2 cellular contexts compared by ENCODE assay signal in the genomic region with DNA sequence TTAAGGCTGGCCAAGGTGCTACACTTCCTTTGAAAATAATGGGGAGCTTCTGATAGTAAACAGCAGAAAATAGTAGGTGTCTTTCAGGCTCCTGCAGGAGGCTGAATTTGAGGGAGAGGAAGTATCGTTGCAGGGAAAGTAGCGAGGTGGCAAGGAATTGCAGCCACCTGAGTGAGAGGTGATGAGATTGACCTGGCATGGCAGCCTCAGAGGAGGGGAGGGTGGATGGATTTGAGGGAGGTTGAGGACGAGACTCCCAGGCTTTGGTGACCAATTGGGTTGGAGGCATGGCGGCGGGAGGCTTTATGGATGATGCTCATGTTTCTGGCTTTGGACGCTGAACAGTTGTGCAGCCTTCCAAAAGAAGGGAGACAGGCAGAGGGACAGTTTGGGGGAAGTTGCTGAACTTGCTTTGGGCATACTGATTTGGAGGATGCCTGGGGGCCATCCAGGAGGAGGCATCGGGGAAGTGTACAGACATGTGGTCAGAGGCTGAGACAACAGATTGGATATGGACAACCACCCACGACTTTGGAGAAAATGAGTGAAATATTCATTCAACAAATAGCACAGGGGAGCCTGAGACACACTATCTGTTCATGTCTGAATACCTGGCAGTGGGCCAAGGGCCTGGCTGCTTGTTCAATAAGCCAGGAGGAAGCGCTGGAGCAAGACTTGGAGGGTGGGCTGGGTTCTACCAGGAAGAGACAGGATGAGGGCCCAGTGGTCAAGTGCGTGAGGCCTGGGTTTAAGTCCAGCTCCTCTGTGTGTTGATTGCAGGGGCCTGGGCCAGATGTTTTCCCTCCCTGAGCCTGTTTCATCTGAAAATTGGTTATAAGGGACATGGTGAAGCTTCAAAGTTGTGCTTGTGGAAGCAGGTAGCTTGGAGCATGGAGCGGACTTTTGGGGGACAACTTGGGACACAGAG.
TF ChIP-seq lines count a peak whose summit lies in the region.

No MANE protein-coding gene starts in this region.

TF ChIP-seq in K562, 482 proteins besides CTCF, POLR2A, EP300 and RAD21 (continued from another document and continues in another):
- TF ChIP-seq, protein P1, sequence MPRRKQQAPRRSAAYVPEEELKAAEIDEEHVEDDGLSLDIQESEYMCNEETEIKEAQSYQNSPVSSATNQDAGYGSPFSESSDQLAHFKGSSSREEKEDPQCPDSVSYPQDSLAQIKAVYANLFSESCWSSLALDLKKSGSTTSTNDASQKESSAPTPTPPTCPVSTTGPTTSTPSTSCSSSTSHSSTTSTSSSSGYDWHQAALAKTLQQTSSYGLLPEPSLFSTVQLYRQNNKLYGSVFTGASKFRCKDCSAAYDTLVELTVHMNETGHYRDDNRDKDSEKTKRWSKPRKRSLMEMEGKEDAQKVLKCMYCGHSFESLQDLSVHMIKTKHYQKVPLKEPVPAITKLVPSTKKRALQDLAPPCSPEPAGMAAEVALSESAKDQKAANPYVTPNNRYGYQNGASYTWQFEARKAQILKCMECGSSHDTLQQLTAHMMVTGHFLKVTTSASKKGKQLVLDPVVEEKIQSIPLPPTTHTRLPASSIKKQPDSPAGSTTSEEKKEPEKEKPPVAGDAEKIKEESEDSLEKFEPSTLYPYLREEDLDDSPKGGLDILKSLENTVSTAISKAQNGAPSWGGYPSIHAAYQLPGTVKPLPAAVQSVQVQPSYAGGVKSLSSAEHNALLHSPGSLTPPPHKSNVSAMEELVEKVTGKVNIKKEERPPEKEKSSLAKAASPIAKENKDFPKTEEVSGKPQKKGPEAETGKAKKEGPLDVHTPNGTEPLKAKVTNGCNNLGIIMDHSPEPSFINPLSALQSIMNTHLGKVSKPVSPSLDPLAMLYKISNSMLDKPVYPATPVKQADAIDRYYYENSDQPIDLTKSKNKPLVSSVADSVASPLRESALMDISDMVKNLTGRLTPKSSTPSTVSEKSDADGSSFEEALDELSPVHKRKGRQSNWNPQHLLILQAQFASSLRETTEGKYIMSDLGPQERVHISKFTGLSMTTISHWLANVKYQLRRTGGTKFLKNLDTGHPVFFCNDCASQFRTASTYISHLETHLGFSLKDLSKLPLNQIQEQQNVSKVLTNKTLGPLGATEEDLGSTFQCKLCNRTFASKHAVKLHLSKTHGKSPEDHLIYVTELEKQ (CRISPR knock-in tag; IDR thresholded peaks at IDR 0.05) = no peak
- TF ChIP-seq GABPA (tag; conservative IDR thresholded peaks at IDR 0.05; ENCODE audit: low read depth) (no peak), SMARCA5 (IDR thresholded peaks at IDR 0.05) (0 out of 2 replicates have a peak, but pooled peaks have one; percentile 54), ZNF436 (CRISPR knock-in tag; IDR thresholded peaks at IDR 0.05) (peak; percentile 70; the same call in 1 of the 2 replicates), EGR1 (conservative IDR thresholded peaks at IDR 0.05) (peak; percentile 55), JUND (IDR thresholded peaks at IDR 0.05; ENCODE audit: borderline replicate concordance, low read depth, low read length) (no peak), JUND (tag; IDR thresholded peaks at IDR 0.05; ENCODE audit: borderline replicate concordance, low read depth, low read length) (no peak), CBX8 (IDR thresholded peaks at IDR 0.05; ENCODE audit: borderline replicate concordance, extremely low read depth, low read depth, low read length, poor library complexity, severe bottlenecking) (no peak), ZBED1 (IDR thresholded peaks at IDR 0.05) (no peak), ZFX (CRISPR knock-in tag; IDR thresholded peaks at IDR 0.05) (no peak), BCOR (IDR thresholded peaks at IDR 0.05) (peak; percentile 74), TAF7 (tag; IDR thresholded peaks at IDR 0.05) (no peak), ZNF121 (CRISPR knock-in tag; conservative IDR thresholded peaks at IDR 0.05) (0 out of 2 replicates have a peak, but pooled peaks have one; percentile 0), HMGN3 (IDR thresholded peaks at IDR 0.05; ENCODE audit: borderline replicate concordance, extremely low read depth, insufficient read length, low read depth, low read length) (no peak), ETV1 (tag; conservative IDR thresholded peaks at IDR 0.05; ENCODE audit: low read depth) (no peak)
- TF ChIP-seq, protein P2, sequence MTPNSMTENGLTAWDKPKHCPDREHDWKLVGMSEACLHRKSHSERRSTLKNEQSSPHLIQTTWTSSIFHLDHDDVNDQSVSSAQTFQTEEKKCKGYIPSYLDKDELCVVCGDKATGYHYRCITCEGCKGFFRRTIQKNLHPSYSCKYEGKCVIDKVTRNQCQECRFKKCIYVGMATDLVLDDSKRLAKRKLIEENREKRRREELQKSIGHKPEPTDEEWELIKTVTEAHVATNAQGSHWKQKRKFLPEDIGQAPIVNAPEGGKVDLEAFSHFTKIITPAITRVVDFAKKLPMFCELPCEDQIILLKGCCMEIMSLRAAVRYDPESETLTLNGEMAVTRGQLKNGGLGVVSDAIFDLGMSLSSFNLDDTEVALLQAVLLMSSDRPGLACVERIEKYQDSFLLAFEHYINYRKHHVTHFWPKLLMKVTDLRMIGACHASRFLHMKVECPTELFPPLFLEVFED (CRISPR knock-in tag; conservative IDR thresholded peaks at IDR 0.05) = no peak
- TF ChIP-seq, protein P3, sequence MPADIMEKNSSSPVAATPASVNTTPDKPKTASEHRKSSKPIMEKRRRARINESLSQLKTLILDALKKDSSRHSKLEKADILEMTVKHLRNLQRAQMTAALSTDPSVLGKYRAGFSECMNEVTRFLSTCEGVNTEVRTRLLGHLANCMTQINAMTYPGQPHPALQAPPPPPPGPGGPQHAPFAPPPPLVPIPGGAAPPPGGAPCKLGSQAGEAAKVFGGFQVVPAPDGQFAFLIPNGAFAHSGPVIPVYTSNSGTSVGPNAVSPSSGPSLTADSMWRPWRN (IDR thresholded peaks at IDR 0.05; ENCODE audit: low read depth) = no peak
- TF ChIP-seq, protein P4, sequence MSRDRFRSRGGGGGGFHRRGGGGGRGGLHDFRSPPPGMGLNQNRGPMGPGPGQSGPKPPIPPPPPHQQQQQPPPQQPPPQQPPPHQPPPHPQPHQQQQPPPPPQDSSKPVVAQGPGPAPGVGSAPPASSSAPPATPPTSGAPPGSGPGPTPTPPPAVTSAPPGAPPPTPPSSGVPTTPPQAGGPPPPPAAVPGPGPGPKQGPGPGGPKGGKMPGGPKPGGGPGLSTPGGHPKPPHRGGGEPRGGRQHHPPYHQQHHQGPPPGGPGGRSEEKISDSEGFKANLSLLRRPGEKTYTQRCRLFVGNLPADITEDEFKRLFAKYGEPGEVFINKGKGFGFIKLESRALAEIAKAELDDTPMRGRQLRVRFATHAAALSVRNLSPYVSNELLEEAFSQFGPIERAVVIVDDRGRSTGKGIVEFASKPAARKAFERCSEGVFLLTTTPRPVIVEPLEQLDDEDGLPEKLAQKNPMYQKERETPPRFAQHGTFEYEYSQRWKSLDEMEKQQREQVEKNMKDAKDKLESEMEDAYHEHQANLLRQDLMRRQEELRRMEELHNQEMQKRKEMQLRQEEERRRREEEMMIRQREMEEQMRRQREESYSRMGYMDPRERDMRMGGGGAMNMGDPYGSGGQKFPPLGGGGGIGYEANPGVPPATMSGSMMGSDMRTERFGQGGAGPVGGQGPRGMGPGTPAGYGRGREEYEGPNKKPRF (IDR thresholded peaks at IDR 0.05; ENCODE audit: low read depth, low read length) = no peak
- TF ChIP-seq, protein P5, sequence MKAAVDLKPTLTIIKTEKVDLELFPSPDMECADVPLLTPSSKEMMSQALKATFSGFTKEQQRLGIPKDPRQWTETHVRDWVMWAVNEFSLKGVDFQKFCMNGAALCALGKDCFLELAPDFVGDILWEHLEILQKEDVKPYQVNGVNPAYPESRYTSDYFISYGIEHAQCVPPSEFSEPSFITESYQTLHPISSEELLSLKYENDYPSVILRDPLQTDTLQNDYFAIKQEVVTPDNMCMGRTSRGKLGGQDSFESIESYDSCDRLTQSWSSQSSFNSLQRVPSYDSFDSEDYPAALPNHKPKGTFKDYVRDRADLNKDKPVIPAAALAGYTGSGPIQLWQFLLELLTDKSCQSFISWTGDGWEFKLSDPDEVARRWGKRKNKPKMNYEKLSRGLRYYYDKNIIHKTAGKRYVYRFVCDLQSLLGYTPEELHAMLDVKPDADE (conservative IDR thresholded peaks at IDR 0.05; ENCODE audit: control insufficient read depth, low read depth, low read length) = 0 out of 2 replicates have a peak, but pooled peaks have one; percentile 35

TF ChIP-seq in HepG2, 621 proteins besides CTCF, POLR2A, EP300 and RAD21 (continued from another document and continues in another):
- TF ChIP-seq, protein P6, sequence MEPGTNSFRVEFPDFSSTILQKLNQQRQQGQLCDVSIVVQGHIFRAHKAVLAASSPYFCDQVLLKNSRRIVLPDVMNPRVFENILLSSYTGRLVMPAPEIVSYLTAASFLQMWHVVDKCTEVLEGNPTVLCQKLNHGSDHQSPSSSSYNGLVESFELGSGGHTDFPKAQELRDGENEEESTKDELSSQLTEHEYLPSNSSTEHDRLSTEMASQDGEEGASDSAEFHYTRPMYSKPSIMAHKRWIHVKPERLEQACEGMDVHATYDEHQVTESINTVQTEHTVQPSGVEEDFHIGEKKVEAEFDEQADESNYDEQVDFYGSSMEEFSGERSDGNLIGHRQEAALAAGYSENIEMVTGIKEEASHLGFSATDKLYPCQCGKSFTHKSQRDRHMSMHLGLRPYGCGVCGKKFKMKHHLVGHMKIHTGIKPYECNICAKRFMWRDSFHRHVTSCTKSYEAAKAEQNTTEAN (CRISPR knock-in tag; conservative IDR thresholded peaks at IDR 0.05) = no peak
- TF ChIP-seq, protein P7, sequence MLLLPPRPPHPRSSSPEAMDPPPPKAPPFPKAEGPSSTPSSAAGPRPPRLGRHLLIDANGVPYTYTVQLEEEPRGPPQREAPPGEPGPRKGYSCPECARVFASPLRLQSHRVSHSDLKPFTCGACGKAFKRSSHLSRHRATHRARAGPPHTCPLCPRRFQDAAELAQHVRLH (CRISPR knock-in tag; IDR thresholded peaks at IDR 0.05; ENCODE audit: borderline replicate concordance, low read depth) = peak; percentile 74
- TF ChIP-seq NR2C2 (CRISPR knock-in tag; IDR thresholded peaks at IDR 0.05; ENCODE audit: borderline replicate concordance) (no peak), ZNF138 (CRISPR knock-in tag; IDR thresholded peaks at IDR 0.05; ENCODE audit: low read depth) (0 out of 2 replicates have a peak, but pooled peaks have one; percentile 92), RFXANK (CRISPR knock-in tag; IDR thresholded peaks at IDR 0.05) (no peak), ZNF552 (CRISPR knock-in tag; IDR thresholded peaks at IDR 0.05; ENCODE audit: borderline replicate concordance) (no peak; the same call in 1 of the 2 replicates), ETV6 (CRISPR knock-in tag; conservative IDR thresholded peaks at IDR 0.05) (no peak), PPARG (CRISPR knock-in tag; conservative IDR thresholded peaks at IDR 0.05) (no peak), ZBTB21 (CRISPR knock-in tag; IDR thresholded peaks at IDR 0.05) (no peak), ZNF644 (CRISPR knock-in tag; IDR thresholded peaks at IDR 0.05; ENCODE audit: low read depth) (no peak), ZSCAN31 (CRISPR knock-in tag; IDR thresholded peaks at IDR 0.05; ENCODE audit: low read depth) (peak; percentile 80; the same call in 1 of the 2 replicates), PAF1 (CRISPR knock-in tag; IDR thresholded peaks at IDR 0.05) (no peak), ZNF546 (CRISPR knock-in tag; conservative IDR thresholded peaks at IDR 0.05) (no peak), ZSCAN9 (CRISPR knock-in tag; IDR thresholded peaks at IDR 0.05; ENCODE audit: borderline replicate concordance) (no peak)
- TF ChIP-seq, protein P8, sequence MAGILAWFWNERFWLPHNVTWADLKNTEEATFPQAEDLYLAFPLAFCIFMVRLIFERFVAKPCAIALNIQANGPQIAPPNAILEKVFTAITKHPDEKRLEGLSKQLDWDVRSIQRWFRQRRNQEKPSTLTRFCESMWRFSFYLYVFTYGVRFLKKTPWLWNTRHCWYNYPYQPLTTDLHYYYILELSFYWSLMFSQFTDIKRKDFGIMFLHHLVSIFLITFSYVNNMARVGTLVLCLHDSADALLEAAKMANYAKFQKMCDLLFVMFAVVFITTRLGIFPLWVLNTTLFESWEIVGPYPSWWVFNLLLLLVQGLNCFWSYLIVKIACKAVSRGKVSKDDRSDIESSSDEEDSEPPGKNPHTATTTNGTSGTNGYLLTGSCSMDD (CRISPR knock-in tag; IDR thresholded peaks at IDR 0.05) = no peak
- TF ChIP-seq, protein P9, sequence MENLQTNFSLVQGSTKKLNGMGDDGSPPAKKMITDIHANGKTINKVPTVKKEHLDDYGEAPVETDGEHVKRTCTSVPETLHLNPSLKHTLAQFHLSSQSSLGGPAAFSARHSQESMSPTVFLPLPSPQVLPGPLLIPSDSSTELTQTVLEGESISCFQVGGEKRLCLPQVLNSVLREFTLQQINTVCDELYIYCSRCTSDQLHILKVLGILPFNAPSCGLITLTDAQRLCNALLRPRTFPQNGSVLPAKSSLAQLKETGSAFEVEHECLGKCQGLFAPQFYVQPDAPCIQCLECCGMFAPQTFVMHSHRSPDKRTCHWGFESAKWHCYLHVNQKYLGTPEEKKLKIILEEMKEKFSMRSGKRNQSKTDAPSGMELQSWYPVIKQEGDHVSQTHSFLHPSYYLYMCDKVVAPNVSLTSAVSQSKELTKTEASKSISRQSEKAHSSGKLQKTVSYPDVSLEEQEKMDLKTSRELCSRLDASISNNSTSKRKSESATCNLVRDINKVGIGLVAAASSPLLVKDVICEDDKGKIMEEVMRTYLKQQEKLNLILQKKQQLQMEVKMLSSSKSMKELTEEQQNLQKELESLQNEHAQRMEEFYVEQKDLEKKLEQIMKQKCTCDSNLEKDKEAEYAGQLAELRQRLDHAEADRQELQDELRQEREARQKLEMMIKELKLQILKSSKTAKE (CRISPR knock-in tag; IDR thresholded peaks at IDR 0.05; ENCODE audit: borderline replicate concordance) = peak; percentile 41; the same call in 1 of the 2 replicates
- TF ChIP-seq, protein P10, sequence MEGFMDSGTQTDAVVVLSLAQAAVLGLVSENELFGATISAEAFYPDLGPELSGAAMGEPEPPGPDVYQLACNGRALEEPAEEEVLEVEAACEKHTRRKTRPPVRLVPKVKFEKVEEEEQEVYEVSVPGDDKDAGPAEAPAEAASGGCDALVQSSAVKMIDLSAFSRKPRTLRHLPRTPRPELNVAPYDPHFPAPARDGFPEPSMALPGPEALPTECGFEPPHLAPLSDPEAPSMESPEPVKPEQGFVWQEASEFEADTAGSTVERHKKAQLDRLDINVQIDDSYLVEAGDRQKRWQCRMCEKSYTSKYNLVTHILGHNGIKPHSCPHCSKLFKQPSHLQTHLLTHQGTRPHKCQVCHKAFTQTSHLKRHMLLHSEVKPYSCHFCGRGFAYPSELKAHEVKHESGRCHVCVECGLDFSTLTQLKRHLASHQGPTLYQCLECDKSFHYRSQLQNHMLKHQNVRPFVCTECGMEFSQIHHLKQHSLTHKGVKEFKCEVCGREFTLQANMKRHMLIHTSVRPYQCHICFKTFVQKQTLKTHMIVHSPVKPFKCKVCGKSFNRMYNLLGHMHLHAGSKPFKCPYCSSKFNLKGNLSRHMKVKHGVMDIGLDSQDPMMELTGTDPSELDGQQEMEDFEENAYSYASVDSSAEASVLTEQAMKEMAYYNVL (CRISPR knock-in tag; IDR thresholded peaks at IDR 0.05; ENCODE audit: borderline replicate concordance) = 0 out of 2 replicates have a peak, but pooled peaks have one; percentile 28
